ENCODE assay signal across 8 cellular contexts in genomic region chr3:63818282-63819150, GRCh38. TPM values are rescaled to one million over a fixed set of nuclear protein-coding genes. Genes with fewer than 3 reads are reported as not detected.
A peak's percentile ranks its signal among the peaks of the same experiment; 100 is the strongest.
DNase-seq lines count a peak whose midpoint lies in the region; ATAC-seq lines count a peak whose summit lies in the region.

No MANE protein-coding gene starts in this region.

- CTCF ChIA-PET in activated naive CD4-positive, alpha-beta T cell treated with anti-CD3 and anti-CD28 coated beads for 36 hours (lab: Charles Lee) = interaction anchor here (0.5 to 4.8 kb wide), 11 partner anchors 11 to 1616 kb away, joined by 3 to 82 read pairs (median 3); no protein-coding TSS in a partner anchor

- no peak overlapping the region for H3K27ac ChIP-seq in SJCRH30

- H3K9me3 Mint-ChIP-seq in activated naive CD4-positive, alpha-beta T cell treated with anti-CD3 and anti-CD28 coated beads for 36 hours = no peaks in the 10 kb centered on the region

- H3K4me1 Mint-ChIP-seq in activated naive CD4-positive, alpha-beta T cell treated with anti-CD3 and anti-CD28 coated beads for 36 hours (ENCODE audit: low read depth) = peaks cover 2% of the 10 kb centered on the region

- H3K4me3 ChIP-seq in SJCRH30 = no peak overlapping the region

- no peaks in the 10 kb centered on the region for H3K27me3 Mint-ChIP-seq in activated naive CD4-positive, alpha-beta T cell treated with anti-CD3 and anti-CD28 coated beads for 36 hours (ENCODE audit: low read depth)

- H3K27ac Mint-ChIP-seq in activated naive CD4-positive, alpha-beta T cell treated with anti-CD3 and anti-CD28 coated beads for 36 hours = no peak overlapping the region

- peak; percentile 80 for ATAC-seq in GM19468 (IDR thresholded peaks at IDR 0.05; ENCODE audit: extremely low read depth, unreplicated experiment)
- no peak for ATAC-seq in HG03460 (IDR thresholded peaks at IDR 0.05; ENCODE audit: unreplicated experiment)

- no peaks in the 10 kb centered on the region for H3K27me3 ChIP-seq in SJCRH30

- no peaks in the 10 kb centered on the region for H3K9me3 ChIP-seq in SJCRH30 (replicated peaks)

- H3K36me3 ChIP-seq in SJCRH30 = no peaks in the 10 kb centered on the region

- in situ Hi-C loops in KBM-7 (cut with MboI; ENCODE audit: low pct_unique_long_range_greater_than_20kb, low sequenced_read_pairs) = loop anchor here (25.0 kb wide), 1 partner anchor 456 kb away; no protein-coding TSS in a partner anchor

- peak; percentile 34 for DNase-seq in COLO668 (lab: John Stamatoyannopoulos, UW; ENCODE audit: unreplicated experiment)
- peak; percentile 70 for DNase-seq in KBM-7
- peak; percentile 15 to 68 for DNase-seq in SJCRH30
- DNase-seq in activated naive CD4-positive, alpha-beta T cell treated with anti-CD3 and anti-CD28 coated beads for 36 hours = peak; percentile 75
- peak; percentile 41 for DNase-seq in glomerular endothelial cell (ENCODE audit: extremely low read depth, low read depth, low spot score)
- peak; percentile 50 for DNase-seq in putamen (ENCODE audit: low spot score)

- no peak overlapping the region for H3K4me3 Mint-ChIP-seq in activated naive CD4-positive, alpha-beta T cell treated with anti-CD3 and anti-CD28 coated beads for 36 hours

- no peaks in the 10 kb centered on the region for H3K36me3 Mint-ChIP-seq in activated naive CD4-positive, alpha-beta T cell treated with anti-CD3 and anti-CD28 coated beads for 36 hours (ENCODE audit: low read depth)

- intact Hi-C loops in activated naive CD4-positive, alpha-beta T cell treated with anti-CD3 and anti-CD28 coated beads for 36 hours (cut with micrococcal nuclease) = loop anchor here (1.0 to 10.0 kb wide), 3 partner anchors 467 to 1196 kb away; no protein-coding TSS in a partner anchor

- no peaks in the 10 kb centered on the region for H3K4me1 ChIP-seq in SJCRH30

RNA-seq across cellular contexts. Expression of gene C3orf49, which starts 0.6 kb away (rescaled TPM):
- not detected in 2 replicates for total RNA-seq in SJCRH30 (2014; rRNA removed; shearing (Covaris generic))
- total RNA-seq in activated naive CD4-positive, alpha-beta T cell treated with anti-CD3 and anti-CD28 coated beads for 36 hours = not detected
- total RNA-seq in glomerular endothelial cell = not detected in 2 replicates

RNA-seq across cellular contexts. Expression of gene THOC7, which starts 45.1 kb away (rescaled TPM):
- 35.2 and 41.4 TPM in 2 replicates for total RNA-seq in SJCRH30 (2014; rRNA removed; shearing (Covaris generic))
- total RNA-seq in activated naive CD4-positive, alpha-beta T cell treated with anti-CD3 and anti-CD28 coated beads for 36 hours = 10 to 100 TPM; 72.8 to 77.0 TPM
- total RNA-seq in glomerular endothelial cell = 58.3 and 59.1 TPM in 2 replicates

RNA-seq across cellular contexts. Expression of gene ATXN7, which starts 45.2 kb away (rescaled TPM):
- 7.1 and 10.4 TPM in 2 replicates for total RNA-seq in SJCRH30 (2014; rRNA removed; shearing (Covaris generic))
- total RNA-seq in activated naive CD4-positive, alpha-beta T cell treated with anti-CD3 and anti-CD28 coated beads for 36 hours = 10 to 100 TPM; 25.5 to 25.8 TPM
- total RNA-seq in glomerular endothelial cell = 8.7 and 21.0 TPM in 2 replicates
